22 cellular contexts compared by ENCODE assay signal in the genomic region with DNA sequence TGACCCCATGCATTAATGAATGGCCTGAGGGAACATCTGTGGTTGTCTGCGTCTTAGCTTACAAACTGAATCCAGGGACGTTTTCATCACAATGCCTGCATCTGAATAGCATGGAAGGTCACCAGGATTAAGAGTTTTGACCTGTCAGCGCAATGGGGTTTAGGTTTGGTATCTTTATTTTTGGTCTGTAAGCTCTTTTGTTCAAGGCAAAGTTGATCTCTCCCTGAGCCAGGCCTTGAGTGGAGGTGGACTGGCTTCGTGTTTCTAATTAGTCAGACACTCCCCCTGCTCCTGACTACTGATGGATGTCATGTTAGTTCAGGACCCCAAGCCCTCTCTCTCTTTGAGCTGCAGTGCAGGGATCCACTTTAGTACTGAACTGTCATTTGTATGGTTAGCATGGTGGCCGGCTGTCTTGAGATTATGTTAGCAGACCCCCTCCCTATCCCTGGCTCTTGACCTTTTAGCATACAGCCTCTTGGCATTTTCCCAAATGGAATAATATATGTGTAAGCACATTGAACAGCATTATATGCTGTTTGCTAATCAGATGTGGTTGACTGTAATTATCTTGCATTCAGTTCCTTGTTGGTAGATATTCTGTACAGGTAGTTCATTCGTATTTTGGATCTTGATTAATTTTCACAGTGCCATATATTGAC. TPM values are rescaled to one million over a fixed set of nuclear protein-coding genes. Genes with fewer than 3 reads are reported as not detected.
DNase-seq lines count a peak whose midpoint lies in the region; ATAC-seq and TF ChIP-seq lines count a peak whose summit lies in the region.
"Had no signal": no experiment of that assay in that cellular context is flagged by ENCODE, and none has a peak within 500 bp of the region (broad histone marks: within the 10 kb centered on the region; RNA-seq: fewer than 3 reads in every experiment).

No MANE protein-coding gene starts in this region.

- DNase-seq in cardiac muscle cell (ENCODE audit: low read depth in 1 of 2, low spot score in 1 of 2) = no peak
- no peak for DNase-seq in right cardiac atrium
- peak; percentile 73 for DNase-seq in NCI-H69 (lab: John Stamatoyannopoulos, UW)
- peak; percentile 54 for DNase-seq in ecto neural progenitor cell (ENCODE audit: low spot score)
- DNase-seq in mucosa of gallbladder (ENCODE audit: low spot score) = no peak
- no peak for DNase-seq in colonic mucosa
- no peak for DNase-seq in NK-92 treated with Interleukin-12 subunit alpha and Interleukin-12 subunit beta, amount 100 ng/mL, for 24 hours (lab: John Stamatoyannopoulos, UW)
- DNase-seq: C1 segment of cervical spinal cord; CD4-positive, alpha-beta memory T cell; COR-L47; GDM1; KBM-7; MG63; NCI-H1105 treated with DMSO at 0.1 percent for 48 hours; NCI-H146; NCI-H1930; NCI-H524; OCI-M1; Peyer's patch; SIG-M5; T-helper 2 cell had no signal

- H3K36me3 ChIP-seq in cardiac muscle cell = no peaks in the 10 kb centered on the region
- no peaks in the 10 kb centered on the region for H3K36me3 ChIP-seq in colonic mucosa
- H3K36me3 ChIP-seq: MG63, Peyer's patch had no signal

- no peak for ATAC-seq in right cardiac atrium
- ATAC-seq: A549 had no signal

- H3K4me1 ChIP-seq in cardiac muscle cell (ENCODE audit: low read depth) = peaks cover 16% of the 10 kb centered on the region
- H3K4me1 ChIP-seq in right cardiac atrium (ENCODE audit: control insufficient read depth, insufficient read depth, low read length) = no peaks in the 10 kb centered on the region
- H3K4me1 ChIP-seq in colonic mucosa = no peaks in the 10 kb centered on the region
- H3K4me1 ChIP-seq: A549, Peyer's patch had no signal

- H3K27ac ChIP-seq in cardiac muscle cell (peak overlapping the region; percentile 20), right cardiac atrium (ENCODE audit: low read length) (no peak overlapping the region), colonic mucosa (no peak overlapping the region)
- H3K27ac ChIP-seq: A549, Peyer's patch had no signal

- intact Hi-C loops in right cardiac atrium (cut with DNase I) (no loop called here), colonic mucosa (cut with DNase I) (no loop called here)

- TF ChIP-seq CTCF in cardiac muscle cell (IDR thresholded peaks at IDR 0.05; ENCODE audit: low read depth, low read length) (no peak), colonic mucosa (IDR thresholded peaks at IDR 0.05) (no peak)

- no peak overlapping the region for H3K9ac ChIP-seq in colonic mucosa (ENCODE audit: low read depth in 2 of 2, low read length in 2 of 2)

- 73% methylated on average over 6 of the region's 6 CpGs for whole genome bisulfite sequencing in right cardiac atrium

- H3K4me3 ChIP-seq in cardiac muscle cell = no peak overlapping the region
- no peak overlapping the region for H3K4me3 ChIP-seq in right cardiac atrium (ENCODE audit: low read length)
- no peak overlapping the region for H3K4me3 ChIP-seq in colonic mucosa
- H3K4me3 ChIP-seq: A549, MG63, Peyer's patch had no signal

- H3K9me3 ChIP-seq in cardiac muscle cell (ENCODE audit: low read depth) = no peaks in the 10 kb centered on the region
- no peaks in the 10 kb centered on the region for H3K9me3 ChIP-seq in right cardiac atrium (ENCODE audit: control insufficient read depth, low read length)
- H3K9me3 ChIP-seq in colonic mucosa = no peaks in the 10 kb centered on the region
- H3K9me3 ChIP-seq: A549, MG63, Peyer's patch had no signal

- H3K27me3 ChIP-seq in cardiac muscle cell (no peaks in the 10 kb centered on the region), right cardiac atrium (ENCODE audit: control insufficient read depth, insufficient read depth) (no peaks in the 10 kb centered on the region), colonic mucosa (no peaks in the 10 kb centered on the region)
- H3K27me3 ChIP-seq: MG63, Peyer's patch had no signal

RNA-seq across cellular contexts. Expression of a gene that starts 59.2 kb away (rescaled TPM):
- total RNA-seq in cardiac muscle cell = 7.6 and 10.7 TPM in 2 replicates
- 5.8 and 7.4 TPM in 2 replicates for polyA plus RNA-seq in cardiac muscle cell
- total RNA-seq in right cardiac atrium = under 1 TPM; 0.28 to 0.57 (median 0.51) TPM
- polyA plus RNA-seq in right cardiac atrium = 0.48 TPM
- total RNA-seq in mucosa of gallbladder = 30.1 TPM
- total RNA-seq in colonic mucosa = 1 to 10 TPM; 5.2 to 8.4 TPM
- total RNA-seq: CD4-positive, alpha-beta memory T cell had no signal
- polyA plus RNA-seq: CD4-positive, alpha-beta memory T cell had no signal

Comparison
In these comparisons a context has a peak if more than half of its experiments do, and no peak if none do; other contexts are left out.
1. DNase-seq: peak in NCI-H69 (single experiment) and ecto neural progenitor cell (single experiment); none in cardiac muscle cell (0 of 2), right cardiac atrium (0 of 3), mucosa of gallbladder (single experiment), colonic mucosa (single experiment) and NK-92 treated with Interleukin-12 subunit alpha and Interleukin-12 subunit beta, amount 100 ng/mL, for 24 hours (single experiment).